ENCODE assay signal across 27 cellular contexts in the genomic region with DNA sequence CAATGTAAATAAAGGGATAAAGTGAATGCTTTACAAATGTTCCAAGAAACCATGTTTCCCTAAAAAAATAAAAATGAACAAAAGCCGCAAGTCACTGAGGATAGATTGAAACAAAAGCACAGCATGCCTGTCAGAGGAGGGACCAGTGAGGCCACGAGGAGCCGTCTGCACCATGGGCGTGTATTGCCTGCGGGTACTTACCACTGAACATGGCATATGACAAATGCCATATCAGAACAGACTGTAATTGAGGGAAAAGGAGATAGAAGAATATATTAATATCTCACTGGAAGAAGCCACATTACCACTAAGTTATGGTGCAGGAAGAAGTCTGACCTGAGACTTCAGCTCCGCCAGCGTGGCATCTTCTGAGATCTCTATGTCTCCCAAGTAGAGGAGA.
DNase-seq lines count a peak whose midpoint lies in the region; ATAC-seq, FAIRE-seq and TF ChIP-seq lines count a peak whose summit lies in the region.
"Had no signal": no experiment of that assay in that cellular context is flagged by ENCODE, and none has a peak within 500 bp of the region (broad histone marks: within the 10 kb centered on the region; RNA-seq: fewer than 3 reads in every experiment).

No MANE protein-coding gene starts in this region.

- H3K79me2 ChIP-seq in keratinocyte (ENCODE audit: control insufficient read depth, insufficient read depth, low read length) = no peaks in the 10 kb centered on the region

- H3K9ac ChIP-seq in keratinocyte (ENCODE audit: control insufficient read depth, extremely low read depth, insufficient read depth, low read length) = peak overlapping the region; percentile 65
- H3K9ac ChIP-seq: BLaER1 had no signal

- intact Hi-C loops in vagina (cut with DNase I) = no loop called here

- no peaks in the 10 kb centered on the region for H3K9me1 ChIP-seq in keratinocyte (ENCODE audit: control insufficient read depth, extremely low read depth, insufficient read depth, low read length)

- H3K4me3 ChIP-seq in epithelial cell of esophagus (ENCODE audit: low read length) = no peak overlapping the region
- peak overlapping the region in 1 of 3 experiments; percentile 28 for H3K4me3 ChIP-seq in keratinocyte (ENCODE audit: control insufficient read depth in 2 of 3, extremely low read depth in 1 of 3, insufficient read depth in 2 of 3, low read depth in 1 of 3, low read length in 3 of 3)
- no peak overlapping the region for H3K4me3 ChIP-seq in suprapubic skin
- no peak overlapping the region for H3K4me3 ChIP-seq in tibial nerve
- H3K4me3 ChIP-seq in vagina = no peak overlapping the region
- H3K4me3 ChIP-seq: BLaER1, GM23338, K562, SK-N-MC had no signal

- H3K9me3 ChIP-seq in keratinocyte (ENCODE audit: control insufficient read depth, low read depth, low read length) (no peaks in the 10 kb centered on the region), suprapubic skin (no peaks in the 10 kb centered on the region), tibial nerve (no peaks in the 10 kb centered on the region), vagina (no peaks in the 10 kb centered on the region)
- H3K9me3 ChIP-seq: BLaER1 had no signal

- no peak for TF ChIP-seq CTCF in epithelial cell of esophagus (IDR thresholded peaks at IDR 0.05; ENCODE audit: insufficient read depth, low read depth, low read length, missing control alignments)
- TF ChIP-seq CTCF in keratinocyte (optimal IDR thresholded peaks at IDR 0.05 in 1 of 3, IDR thresholded peaks at IDR 0.05 in 1 of 3, conservative IDR thresholded peaks at IDR 0.05 in 1 of 3; ENCODE audit: extremely low read depth in 1 of 3, insufficient read depth in 2 of 3, low read length in 3 of 3) = no peak
- TF ChIP-seq CTCF in suprapubic skin (IDR thresholded peaks at IDR 0.05) = no peak
- TF ChIP-seq CTCF in tibial nerve (IDR thresholded peaks at IDR 0.05) = no peak
- TF ChIP-seq CTCF in vagina (IDR thresholded peaks at IDR 0.05) = no peak

- FAIRE-seq in keratinocyte (lab: Jason Lieb, UNC) = no peak
- FAIRE-seq: GM18507, HTR-8/SVneo, K562 had no signal

- dilution Hi-C loops in keratinocyte (cut with MboI; ENCODE audit: extremely low pct_ligation_motif_present, low sequenced_read_pairs) = no loop called here

- DNase-seq in NCI-H146 (lab: John Stamatoyannopoulos, UW) = peak; percentile 13
- DNase-seq in NCI-H146 treated with DMSO at 0.1 percent for 48 hours (lab: John Stamatoyannopoulos, UW; ENCODE audit: unreplicated experiment) = no peak
- peak; percentile 65 for DNase-seq in epithelial cell of esophagus (ENCODE audit: low read depth)
- no peak for DNase-seq in keratinocyte (ENCODE audit: low read depth, low spot score)
- no peak for DNase-seq in suprapubic skin (ENCODE audit: low spot score in 2 of 2)
- no peak for DNase-seq in tibial nerve (ENCODE audit: low spot score in 2 of 2)
- DNase-seq in vagina (ENCODE audit: extremely low spot score in 2 of 2) = no peak
- DNase-seq: CD4-positive, CD25-positive, alpha-beta regulatory T cell; DMS153; H9; Kasumi-1; MV-4-11; NCI-H1105; NCI-H1694; NCI-H2029 treated with DMSO at 0.1 percent for 48 hours; NCI-H2227 treated with DMSO at 0.1 percent for 48 hours; NCI-H510A; NCI-H69; SIG-M5 had no signal

- 67% methylated on average over 7 of the region's 7 CpGs for WGBS in suprapubic skin
- WGBS in tibial nerve, 2 donors = 76 to 79% methylated on average over 7 of the region's 7 CpGs

- TF ChIP-seq EP300 in suprapubic skin (IDR thresholded peaks at IDR 0.05) = no peak
- TF ChIP-seq EP300 in tibial nerve (IDR thresholded peaks at IDR 0.05) = no peak

- H3K36me3 ChIP-seq in keratinocyte (ENCODE audit: control insufficient read depth in 2 of 2, extremely low read depth in 1 of 2, insufficient read depth in 2 of 2, low read length in 2 of 2) = peaks cover 0 to 6% of the 10 kb centered on the region in 2 experiments
- peaks cover 27% of the 10 kb centered on the region for H3K36me3 ChIP-seq in suprapubic skin
- peaks cover 0 to 75% (median 0%) of the 10 kb centered on the region in 3 donors for H3K36me3 ChIP-seq in tibial nerve
- peaks cover 0 to 25% of the 10 kb centered on the region in 2 donors for H3K36me3 ChIP-seq in vagina

- peak overlapping the region; percentile 73 for H3K4me2 ChIP-seq in keratinocyte (ENCODE audit: control insufficient read depth, extremely low read depth, insufficient read depth, low read depth, low read length)
- H3K4me2 ChIP-seq: BLaER1, GM23338 had no signal

- peak overlapping the region; percentile 96 for H3K27ac ChIP-seq in keratinocyte (ENCODE audit: control insufficient read depth, insufficient read depth, low read length)
- peak overlapping the region; percentile 76 for H3K27ac ChIP-seq in suprapubic skin
- peak overlapping the region in 2 of 4 donors; percentile 85 to 89 for H3K27ac ChIP-seq in tibial nerve
- no peak overlapping the region for H3K27ac ChIP-seq in vagina
- H3K27ac ChIP-seq: 22Rv1, BLaER1, SK-N-MC had no signal

- H2AFZ ChIP-seq in keratinocyte (ENCODE audit: control insufficient read depth, low read length) = no peak overlapping the region
- H2AFZ ChIP-seq: GM23338 had no signal

- H3K27me3 ChIP-seq in keratinocyte (ENCODE audit: control insufficient read depth, extremely low read depth, insufficient read depth, low read length) (no peaks in the 10 kb centered on the region), suprapubic skin (no peaks in the 10 kb centered on the region), tibial nerve (no peaks in the 10 kb centered on the region), vagina (no peaks in the 10 kb centered on the region)
- H3K27me3 ChIP-seq: BLaER1 had no signal

- TF ChIP-seq POLR2A in suprapubic skin (IDR thresholded peaks at IDR 0.05) (no peak), tibial nerve (IDR thresholded peaks at IDR 0.05) (no peak), vagina (IDR thresholded peaks at IDR 0.05) (no peak)

- no peaks in the 10 kb centered on the region for H4K20me1 ChIP-seq in keratinocyte (ENCODE audit: control insufficient read depth, extremely low read depth, insufficient read depth, low read length)
- H4K20me1 ChIP-seq: BLaER1 had no signal

- peaks cover 78% of the 10 kb centered on the region for H3K4me1 ChIP-seq in keratinocyte (ENCODE audit: control insufficient read depth, extremely low read depth, insufficient read depth, low read length)
- H3K4me1 ChIP-seq in suprapubic skin = peaks cover 25% of the 10 kb centered on the region
- H3K4me1 ChIP-seq in tibial nerve = peaks cover 0 to 45% (median 8%) of the 10 kb centered on the region in 4 donors
- no peaks in the 10 kb centered on the region for H3K4me1 ChIP-seq in vagina
- H3K4me1 ChIP-seq: BLaER1 had no signal

- ATAC-seq in GM21447 (IDR thresholded peaks at IDR 0.05; ENCODE audit: unreplicated experiment) = no peak
- ATAC-seq: GM23338, K562 had no signal

Comparison
In these comparisons a context has a peak if more than half of its experiments do, and no peak if none do; other contexts are left out.
1. DNase-seq: peak in NCI-H146 (single experiment) and epithelial cell of esophagus (single experiment); none in NCI-H146 treated with DMSO at 0.1 percent for 48 hours (single experiment), keratinocyte (single experiment), suprapubic skin (0 of 2), tibial nerve (0 of 2) and vagina (0 of 2).